Comparison of ENCODE assay signal across 27 cellular contexts in the genomic region with DNA sequence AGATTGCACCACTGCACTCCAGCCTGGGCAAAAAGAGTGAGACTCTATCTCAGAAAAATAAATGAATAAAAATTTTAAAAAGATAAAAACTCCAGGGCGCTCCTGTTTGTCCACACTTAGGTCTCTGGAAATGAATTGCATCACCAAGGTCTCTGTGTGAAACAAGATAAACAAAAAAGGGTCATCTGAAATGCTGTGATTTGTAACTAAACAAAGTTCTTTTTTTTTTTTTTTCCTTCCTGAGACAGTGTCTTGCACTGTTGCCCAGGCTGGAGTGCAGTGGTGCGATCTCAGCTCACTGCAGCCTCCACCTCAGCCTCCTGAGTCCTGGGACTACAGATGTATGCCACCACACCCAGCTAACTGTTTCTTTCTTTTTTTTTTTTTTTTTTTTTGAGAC. TPM values are rescaled to one million over a fixed set of nuclear protein-coding genes. Genes with fewer than 3 reads are reported as not detected.
"Had no signal": no experiment of that assay in that cellular context is flagged by ENCODE, and none has a peak within 500 bp of the region (broad histone marks: within the 10 kb centered on the region; RNA-seq: fewer than 3 reads in every experiment).

No MANE protein-coding gene starts in this region.

- H2AFZ ChIP-seq: hepatocyte had no signal

- H3K36me3 Mint-ChIP-seq: activated naive CD4-positive, alpha-beta T cell treated with anti-CD3 and anti-CD28 coated beads, Interleukin-2, amount 50 U/mL, for 72 hours had no signal

- H3K9me3 Mint-ChIP-seq: activated CD4-positive, alpha-beta T cell treated with anti-CD3 and anti-CD28 coated beads, Interleukin-2, amount 10 ng/mL, durations not matched to agents 7 days and 5 days; activated naive CD4-positive, alpha-beta T cell treated with anti-CD3 and anti-CD28 coated beads, Interleukin-2, amount 50 U/mL, for 72 hours; activated T-helper 1 cell treated with anti-CD3 and anti-CD28 coated beads, Interleukin-12 subunit alpha, Interleukin-12 subunit beta, Interleukin-2, Interleukin-4 antibody, amounts not matched to agents 30 ng/mL and 10 ng/mL and 1 ng/mL, durations not matched to agents 14 hours and 24 hours and 36 hours; central memory CD8-positive, alpha-beta T cell; effector memory CD8-positive, alpha-beta T cell; nephron; type B pancreatic cell had no signal

- FAIRE-seq: colon, endothelial cell of umbilical vein, frontal cortex had no signal

- H3K27me3 Mint-ChIP-seq: activated CD4-positive, alpha-beta T cell treated with anti-CD3 and anti-CD28 coated beads, Interleukin-2, amount 10 ng/mL, durations not matched to agents 7 days and 5 days; central memory CD8-positive, alpha-beta T cell; effector memory CD8-positive, alpha-beta T cell; type B pancreatic cell had no signal

- H3K27me3 ChIP-seq: breast epithelium, hepatocyte, vagina had no signal

- H3K4me3 ChIP-seq: breast epithelium, hepatocyte, thoracic aorta, vagina had no signal

- H3K36me3 ChIP-seq: breast epithelium had no signal

- H3K9me3 ChIP-seq: breast epithelium, thoracic aorta, vagina had no signal

- H3K27ac Mint-ChIP-seq: activated CD8-positive, alpha-beta T cell treated with anti-CD3 and anti-CD28 coated beads, Interleukin-2, amount 10 ng/mL, durations not matched to agents 7 days and 5 days; activated T-helper 1 cell treated with anti-CD3 and anti-CD28 coated beads, Interleukin-12 subunit alpha, Interleukin-12 subunit beta, Interleukin-2, Interleukin-4 antibody, amounts not matched to agents 30 ng/mL and 10 ng/mL and 1 ng/mL, durations not matched to agents 14 hours and 24 hours and 36 hours; type B pancreatic cell had no signal

- H3K27ac ChIP-seq: breast epithelium, hepatocyte, thoracic aorta, vagina, VCaP had no signal

- H3K4me3 Mint-ChIP-seq: activated CD4-positive, alpha-beta T cell treated with anti-CD3 and anti-CD28 coated beads, Interleukin-2, amount 10 ng/mL, durations not matched to agents 7 days and 5 days; activated CD8-positive, alpha-beta T cell treated with anti-CD3 and anti-CD28 coated beads, Interleukin-2, amount 10 ng/mL, durations not matched to agents 7 days and 5 days; activated T-helper 1 cell treated with anti-CD3 and anti-CD28 coated beads, Interleukin-12 subunit alpha, Interleukin-12 subunit beta, Interleukin-2, Interleukin-4 antibody, amounts not matched to agents 30 ng/mL and 10 ng/mL and 1 ng/mL, durations not matched to agents 14 hours and 24 hours and 36 hours; nephron; type B pancreatic cell had no signal

- ATAC-seq: activated CD8-positive, alpha-beta T cell treated with anti-CD3 and anti-CD28 coated beads, Interleukin-2, amount 10 ng/mL, durations not matched to agents 7 days and 5 days; esophagus mucosa; left ventricle myocardium superior had no signal

- DNase-seq: activated CD4-positive, CD25-positive, alpha-beta regulatory T cell treated with anti-CD3 and anti-CD28 coated beads, Interleukin-2, amount 50 U/mL, for 72 hours; activated gamma-delta T cell; amniotic stem cell; glutamatergic neuron; kidney glomerular epithelial cell; left ventricle myocardium superior; stimulated activated CD4-positive, alpha-beta T cell treated with anti-CD3 and anti-CD28 coated beads, Interleukin-2, amount 100 ng/mL, for 48 hours had no signal

- H3K4me2 ChIP-seq: hepatocyte had no signal

RNA-seq across cellular contexts. Expression of a gene that starts 21.3 kb away (rescaled TPM):
- total RNA-seq: dermis microvascular lymphatic vessel endothelial cell, hepatocyte, renal cortical epithelial cell, thoracic aorta, vagina had no signal
- polyA plus RNA-seq: endothelial cell of umbilical vein had no signal

RNA-seq across cellular contexts. Expression of a gene that starts 34.4 kb away (rescaled TPM):
- total RNA-seq: activated CD4-positive, alpha-beta T cell treated with anti-CD3 and anti-CD28 coated beads, Interleukin-2, amount 10 ng/mL, durations not matched to agents 7 days and 5 days; activated CD8-positive, alpha-beta T cell treated with anti-CD3 and anti-CD28 coated beads, Interleukin-2, amount 10 ng/mL, durations not matched to agents 7 days and 5 days; activated naive CD4-positive, alpha-beta T cell treated with anti-CD3 and anti-CD28 coated beads, Interleukin-2, amount 50 U/mL, for 72 hours; activated T-helper 1 cell treated with anti-CD3 and anti-CD28 coated beads, Interleukin-12 subunit alpha, Interleukin-12 subunit beta, Interleukin-2, Interleukin-4 antibody, amounts not matched to agents 30 ng/mL and 10 ng/mL and 1 ng/mL, durations not matched to agents 14 hours and 24 hours and 36 hours; breast epithelium; dermis microvascular lymphatic vessel endothelial cell; endothelial cell of umbilical vein; esophagus mucosa; frontal cortex; hepatocyte; left ventricle myocardium superior; renal cortical epithelial cell; T-helper 2 cell treated with Interferon-gamma antibody and Interleukin-4, amounts not matched to agents 100 ng/mL and 5 ng/mL, for 36 hours; thoracic aorta; vagina had no signal
- polyA plus RNA-seq: endothelial cell of umbilical vein, hepatocyte had no signal

RNA-seq across cellular contexts. Expression of a gene that starts 37.3 kb away (rescaled TPM):
- total RNA-seq: activated T-helper 1 cell treated with anti-CD3 and anti-CD28 coated beads, Interleukin-12 subunit alpha, Interleukin-12 subunit beta, Interleukin-2, Interleukin-4 antibody, amounts not matched to agents 30 ng/mL and 10 ng/mL and 1 ng/mL, durations not matched to agents 14 hours and 24 hours and 36 hours; dermis microvascular lymphatic vessel endothelial cell; endothelial cell of umbilical vein; esophagus mucosa; frontal cortex; left ventricle myocardium superior; thoracic aorta; vagina had no signal
- polyA plus RNA-seq: endothelial cell of umbilical vein had no signal
